10 cellular contexts compared by ENCODE assay signal in the genomic region with DNA sequence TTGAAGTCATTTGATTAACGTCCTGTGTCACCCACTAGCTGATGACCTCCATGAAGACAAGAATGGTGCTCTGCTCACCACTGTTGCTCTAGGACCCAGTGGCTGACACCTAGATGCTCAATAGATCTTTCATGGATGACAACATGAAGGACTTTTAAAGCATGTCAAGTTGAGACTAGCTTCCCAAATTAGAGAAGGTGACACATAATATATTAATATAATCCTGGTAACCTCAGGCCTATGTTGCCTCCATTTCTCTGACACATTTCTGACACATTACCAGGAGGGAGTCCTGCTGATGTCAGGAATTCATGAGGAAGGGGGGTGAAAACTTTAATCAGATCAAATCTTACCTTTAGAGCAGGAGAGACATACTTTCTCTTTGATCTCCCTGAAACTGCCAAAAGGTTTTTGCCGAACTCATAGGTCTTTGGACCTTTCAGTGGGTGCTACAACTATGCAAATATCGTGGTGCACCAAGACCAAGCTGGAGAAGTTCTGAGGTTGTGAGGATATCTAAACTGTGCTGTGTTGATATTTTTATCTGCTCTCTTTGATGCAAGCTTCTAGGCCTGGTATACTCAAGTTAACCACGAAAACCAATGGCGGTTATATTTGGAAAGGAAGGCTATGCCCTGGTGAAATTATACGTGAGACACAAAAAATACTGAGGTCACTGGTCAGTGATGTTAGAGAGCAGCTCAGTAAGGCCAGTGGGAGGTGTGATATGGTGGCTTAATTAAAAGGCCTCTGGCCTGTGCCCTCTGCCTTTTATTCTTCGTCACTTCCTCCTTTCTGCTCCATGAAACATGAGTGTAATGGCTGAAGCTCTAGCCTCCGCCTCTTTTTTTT. TPM values are rescaled to one million over a fixed set of nuclear protein-coding genes. Genes with fewer than 3 reads are reported as not detected.
DNase-seq lines count a peak whose midpoint lies in the region; ATAC-seq and TF ChIP-seq lines count a peak whose summit lies in the region.
"Had no signal": no experiment of that assay in that cellular context is flagged by ENCODE, and none has a peak within 500 bp of the region (broad histone marks: within the 10 kb centered on the region; RNA-seq: fewer than 3 reads in every experiment).

No MANE protein-coding gene starts in this region.

- ATAC-seq in GM19351 (IDR thresholded peaks at IDR 0.05; ENCODE audit: unreplicated experiment), result peak; percentile 95
- ATAC-seq in HG03135 (IDR thresholded peaks at IDR 0.05; ENCODE audit: unreplicated experiment), result peak; percentile 88
- ATAC-seq in PC-3, result no peak

- H2AFZ ChIP-seq in PC-3 (ENCODE audit: low read length), result no peak overlapping the region

- DNase-seq in CD4-positive, alpha-beta memory T cell, result peak in 3 of 5 donors; percentile 10 to 56 (median 28)
- peak; percentile 40 for DNase-seq in activated CD4-positive, alpha-beta memory T cell treated with anti-CD3 and anti-CD28 coated beads, Interleukin-2, amount 10 ng/mL, durations not matched to agents 7 days and 5 days
- DNase-seq in DMS 273 (lab: John Stamatoyannopoulos, UW; ENCODE audit: unreplicated experiment) (no peak), PC-3 (no peak), C1 segment of cervical spinal cord (lab: John Stamatoyannopoulos, UW) (no peak), endodermal cell (no peak)
- DNase-seq: esophagus squamous epithelium, GF-D8 had no signal

- no peaks in the 10 kb centered on the region for H3K79me2 ChIP-seq in PC-3 (ENCODE audit: low read length)

- no peak for TF ChIP-seq CTCF in PC-3 (conservative IDR thresholded peaks at IDR 0.05; ENCODE audit: low read depth, low read length)
- no peak for TF ChIP-seq CTCF in endodermal cell (conservative IDR thresholded peaks at IDR 0.05)

- peaks cover 10% of the 10 kb centered on the region for H3K4me1 ChIP-seq in CD4-positive, alpha-beta memory T cell (ENCODE audit: insufficient read depth, low read length)
- H3K4me1 ChIP-seq in PC-3 (ENCODE audit: insufficient read depth, low read length) (no peaks in the 10 kb centered on the region), endodermal cell (ENCODE audit: control insufficient read depth, insufficient read depth, low read length) (no peaks in the 10 kb centered on the region)
- H3K4me1 ChIP-seq: esophagus squamous epithelium had no signal

- H3K9me2 ChIP-seq in PC-3 (replicated peaks; ENCODE audit: low read length), result no peaks in the 10 kb centered on the region

- no peaks in the 10 kb centered on the region for H3F3A ChIP-seq in PC-3 (ENCODE audit: low read length, unreplicated experiment)

- H3K36me3 ChIP-seq in CD4-positive, alpha-beta memory T cell (ENCODE audit: insufficient read depth, low read length), result no peaks in the 10 kb centered on the region
- no peaks in the 10 kb centered on the region for H3K36me3 ChIP-seq in PC-3 (ENCODE audit: low read depth, low read length)
- H3K36me3 ChIP-seq in endodermal cell (ENCODE audit: control insufficient read depth, insufficient read depth, low read length), result no peaks in the 10 kb centered on the region
- H3K36me3 ChIP-seq: esophagus squamous epithelium had no signal

- CTCF ChIA-PET in CD4-positive, alpha-beta memory T cell (lab: Charles Lee; ENCODE audit: partially characterized antibody), result interaction anchor here (1.1 to 2.0 kb wide), 8 partner anchors 10 to 1427 kb away, joined by 3 to 10 read pairs (median 4); a partner anchor contains a TSS
- CTCF ChIA-PET in activated CD4-positive, alpha-beta memory T cell treated with anti-CD3 and anti-CD28 coated beads, Interleukin-2, amount 10 ng/mL, durations not matched to agents 7 days and 5 days (lab: Charles Lee), result interaction anchor here (1.2 to 3.0 kb wide), 5 partner anchors 10 to 300 kb away, joined by 3 to 25 read pairs (median 12); a partner anchor contains a TSS
- CTCF ChIA-PET in PC-3 (lab: Charles Lee), result no interaction called here

- POLR2A ChIA-PET in CD4-positive, alpha-beta memory T cell (lab: Charles Lee; ENCODE audit: partially characterized antibody), result interaction anchor here (0.6 to 2.8 kb wide), 5 partner anchors 11 to 238 kb away, joined by 3 to 12 read pairs (median 5); no protein-coding TSS in a partner anchor
- POLR2A ChIA-PET in activated CD4-positive, alpha-beta memory T cell treated with anti-CD3 and anti-CD28 coated beads, Interleukin-2, amount 10 ng/mL, durations not matched to agents 7 days and 5 days (lab: Charles Lee), result interaction anchor here (1.3 to 3.2 kb wide), 5 partner anchors 10 to 99 kb away, joined by 4 to 16 read pairs (median 7); a partner anchor contains a TSS
- POLR2A ChIA-PET in PC-3 (lab: Charles Lee; ENCODE audit: unreplicated experiment), result no interaction called here

- H3K4me3 ChIP-seq in CD4-positive, alpha-beta memory T cell (ENCODE audit: low read length in 2 of 2), result no peak overlapping the region
- no peak overlapping the region for H3K4me3 ChIP-seq in PC-3 (ENCODE audit: low read length)
- H3K4me3 ChIP-seq in endodermal cell (ENCODE audit: low read length), result no peak overlapping the region
- H3K4me3 ChIP-seq: esophagus squamous epithelium had no signal

- no peak overlapping the region for H3K4me2 ChIP-seq in PC-3 (ENCODE audit: low read length)

- H3K36me3 Mint-ChIP-seq in CD4-positive, alpha-beta memory T cell, result no peaks in the 10 kb centered on the region
- no peaks in the 10 kb centered on the region for H3K36me3 Mint-ChIP-seq in activated CD4-positive, alpha-beta memory T cell treated with anti-CD3 and anti-CD28 coated beads, Interleukin-2, amount 10 ng/mL, durations not matched to agents 7 days and 5 days (ENCODE audit: low read depth)
- no peaks in the 10 kb centered on the region for H3K36me3 Mint-ChIP-seq in endodermal cell (ENCODE audit: low read depth)

- WGBS in endodermal cell (ENCODE audit: insufficient coverage in 1 of 2, insufficient read length in 1 of 2), 2 experiments, result 95 to 100% methylated on average over 6 of the region's 8 CpGs

- BruUV-seq in PC-3 (replicated peaks; lab: Mats Ljungman, UMichigan), result no TSS peak

- no peaks in the 10 kb centered on the region for H3K9me3 ChIP-seq in CD4-positive, alpha-beta memory T cell (ENCODE audit: control insufficient read depth in 1 of 2, low read length in 2 of 2)
- H3K9me3 ChIP-seq in PC-3 (ENCODE audit: low read length) (no peaks in the 10 kb centered on the region), endodermal cell (ENCODE audit: control insufficient read depth, low read length) (no peaks in the 10 kb centered on the region)
- H3K9me3 ChIP-seq: esophagus squamous epithelium had no signal

- H4K20me1 ChIP-seq in PC-3 (ENCODE audit: low read length), result no peaks in the 10 kb centered on the region

- H3K27ac Mint-ChIP-seq in CD4-positive, alpha-beta memory T cell, result peak overlapping the region; percentile 26 to 86 (median 73)
- H3K27ac Mint-ChIP-seq in activated CD4-positive, alpha-beta memory T cell treated with anti-CD3 and anti-CD28 coated beads, Interleukin-2, amount 10 ng/mL, durations not matched to agents 7 days and 5 days, result peak overlapping the region; percentile 5
- H3K27ac Mint-ChIP-seq in endodermal cell, result no peak overlapping the region

- H3K9ac ChIP-seq in PC-3 (ENCODE audit: low read length) (no peak overlapping the region), endodermal cell (ENCODE audit: extremely low read depth, low read length, poor library complexity, severe bottlenecking) (no peak overlapping the region)

- peak overlapping the region in 3 of 8 donors; percentile 25 to 57 (median 27) for H3K4me3 Mint-ChIP-seq in CD4-positive, alpha-beta memory T cell
- H3K4me3 Mint-ChIP-seq in activated CD4-positive, alpha-beta memory T cell treated with anti-CD3 and anti-CD28 coated beads, Interleukin-2, amount 10 ng/mL, durations not matched to agents 7 days and 5 days, result no peak overlapping the region
- H3K4me3 Mint-ChIP-seq in endodermal cell, result no peak overlapping the region

- H3K9me3 Mint-ChIP-seq in CD4-positive, alpha-beta memory T cell, result no peaks in the 10 kb centered on the region
- H3K9me3 Mint-ChIP-seq in activated CD4-positive, alpha-beta memory T cell treated with anti-CD3 and anti-CD28 coated beads, Interleukin-2, amount 10 ng/mL, durations not matched to agents 7 days and 5 days, result no peaks in the 10 kb centered on the region
- H3K9me3 Mint-ChIP-seq in endodermal cell, result no peaks in the 10 kb centered on the region

- no peak overlapping the region for H3K27ac ChIP-seq in CD4-positive, alpha-beta memory T cell (ENCODE audit: low read depth, low read length)
- H3K27ac ChIP-seq in PC-3 (ENCODE audit: low read length) (no peak overlapping the region), endodermal cell (ENCODE audit: low read depth, low read length) (no peak overlapping the region)
- H3K27ac ChIP-seq: esophagus squamous epithelium had no signal

- no peaks in the 10 kb centered on the region for H3K27me3 ChIP-seq in CD4-positive, alpha-beta memory T cell (ENCODE audit: insufficient read depth, low read length)
- H3K27me3 ChIP-seq in PC-3 (ENCODE audit: low read length) (no peaks in the 10 kb centered on the region), endodermal cell (ENCODE audit: control insufficient read depth, insufficient read depth, low read length, poor library complexity, severe bottlenecking) (no peaks in the 10 kb centered on the region)

- H3K4me1 Mint-ChIP-seq in CD4-positive, alpha-beta memory T cell, result peaks cover 13 to 40% (median 17%) of the 10 kb centered on the region in 4 donors
- H3K4me1 Mint-ChIP-seq in activated CD4-positive, alpha-beta memory T cell treated with anti-CD3 and anti-CD28 coated beads, Interleukin-2, amount 10 ng/mL, durations not matched to agents 7 days and 5 days, result peaks cover 29% of the 10 kb centered on the region
- H3K4me1 Mint-ChIP-seq in endodermal cell, result no peaks in the 10 kb centered on the region

- intact Hi-C loops in CD4-positive, alpha-beta memory T cell (cut with micrococcal nuclease), result no loop called here
- intact Hi-C loops in PC-3 (cut with micrococcal nuclease), result no loop called here

- H3K27me3 Mint-ChIP-seq in CD4-positive, alpha-beta memory T cell, result no peaks in the 10 kb centered on the region
- peaks cover 9% of the 10 kb centered on the region for H3K27me3 Mint-ChIP-seq in activated CD4-positive, alpha-beta memory T cell treated with anti-CD3 and anti-CD28 coated beads, Interleukin-2, amount 10 ng/mL, durations not matched to agents 7 days and 5 days
- H3K27me3 Mint-ChIP-seq in endodermal cell (ENCODE audit: insufficient read depth), result no peaks in the 10 kb centered on the region

RNA-seq across cellular contexts. Expression of a gene that starts 13.2 kb away (rescaled TPM):
- total RNA-seq in CD4-positive, alpha-beta memory T cell, result 10 to 100 TPM; 42.1 to 43.4 TPM
- 10 to 100 TPM; 10.9 to 18.2 TPM for polyA plus RNA-seq in CD4-positive, alpha-beta memory T cell
- 10 to 100 TPM; 21.4 to 23.3 TPM for total RNA-seq in activated CD4-positive, alpha-beta memory T cell treated with anti-CD3 and anti-CD28 coated beads, Interleukin-2, amount 10 ng/mL, durations not matched to agents 7 days and 5 days
- total RNA-seq in PC-3 (2014; rRNA removed) (11.8 and 16.5 TPM in 2 replicates), endodermal cell (1 to 10 TPM; 7.1 to 7.9 TPM)
- 2.5 TPM for polyA plus RNA-seq in endodermal cell (2013, experiment 1 of 2)
- polyA plus RNA-seq in endodermal cell (2013, experiment 2 of 2), result 2.2 TPM

Comparison
In these comparisons a context has a peak if more than half of its experiments do, and no peak if none do; other contexts are left out.
1. DNase-seq: peak in CD4-positive, alpha-beta memory T cell (3 of 5) and activated CD4-positive, alpha-beta memory T cell treated with anti-CD3 and anti-CD28 coated beads, Interleukin-2, amount 10 ng/mL, durations not matched to agents 7 days and 5 days (single experiment); none in DMS 273 (single experiment), PC-3 (single experiment), C1 segment of cervical spinal cord (0 of 14) and endodermal cell (single experiment).